ENCODE assay signal across 9 cellular contexts in genomic region chr1:24635195-24635843, GRCh38. TPM values are rescaled to one million over a fixed set of nuclear protein-coding genes. Genes with fewer than 3 reads are reported as not detected.
DNase-seq lines count a peak whose midpoint lies in the region; ATAC-seq and TF ChIP-seq lines count a peak whose summit lies in the region.
"Had no signal": no experiment of that assay in that cellular context is flagged by ENCODE, and none has a peak within 500 bp of the region (broad histone marks: within the 10 kb centered on the region; RNA-seq: fewer than 3 reads in every experiment).

No MANE protein-coding gene starts in this region.

- no peaks in the 10 kb centered on the region for H3K36me3 Mint-ChIP-seq in activated T-cell treated with anti-CD3 and anti-CD28 coated beads, Interleukin-2, amount 50 U/mL, for 4 hours (ENCODE audit: insufficient read depth)
- no peaks in the 10 kb centered on the region for H3K36me3 Mint-ChIP-seq in natural killer cell
- H3K36me3 Mint-ChIP-seq: activated naive CD8-positive, alpha-beta T cell had no signal

- no peaks in the 10 kb centered on the region for H3K9me3 ChIP-seq in aorta (ENCODE audit: control insufficient read depth, low read length)

- H3K27ac ChIP-seq in epithelial cell of prostate (no peak overlapping the region), aorta (ENCODE audit: low read depth in 1 of 2, low read length in 2 of 2) (no peak overlapping the region)

- no peak for DNase-seq in activated T-cell treated with anti-CD3 and anti-CD28 coated beads, Interleukin-2, amount 50 U/mL, for 4 hours
- no peak for DNase-seq in activated T-cell treated with anti-CD3 and anti-CD28 coated beads for 4 hours
- peak; percentile 51 for DNase-seq in NCI-H128 (lab: John Stamatoyannopoulos, UW; ENCODE audit: unreplicated experiment)
- DNase-seq in SK-N-DZ (ENCODE audit: low spot score), result peak; percentile 50
- peak; percentile 24 for DNase-seq in epithelial cell of prostate (ENCODE audit: low read depth, low spot score)
- no peak for DNase-seq in natural killer cell
- no peak for DNase-seq in aorta

- H3K4me3 Mint-ChIP-seq in activated T-cell treated with anti-CD3 and anti-CD28 coated beads, Interleukin-2, amount 50 U/mL, for 4 hours, result no peak overlapping the region
- no peak overlapping the region for H3K4me3 Mint-ChIP-seq in natural killer cell
- H3K4me3 Mint-ChIP-seq: activated naive CD8-positive, alpha-beta T cell had no signal

- H3K4me1 ChIP-seq in aorta (ENCODE audit: control insufficient read depth in 1 of 2, insufficient read depth in 2 of 2, low read length in 2 of 2), result no peaks in the 10 kb centered on the region

- H3K27me3 ChIP-seq in aorta (ENCODE audit: control insufficient read depth in 1 of 2, insufficient read depth in 2 of 2, low read length in 1 of 2), result no peaks in the 10 kb centered on the region

- peaks cover 5% of the 10 kb centered on the region for H3K27me3 Mint-ChIP-seq in activated T-cell treated with anti-CD3 and anti-CD28 coated beads, Interleukin-2, amount 50 U/mL, for 4 hours (ENCODE audit: low read depth)
- peaks cover 3 to 11% of the 10 kb centered on the region in 2 donors for H3K27me3 Mint-ChIP-seq in natural killer cell (ENCODE audit: low read depth in 2 of 2)
- H3K27me3 Mint-ChIP-seq: activated naive CD8-positive, alpha-beta T cell had no signal

- no peaks in the 10 kb centered on the region for H3K9me3 Mint-ChIP-seq in activated T-cell treated with anti-CD3 and anti-CD28 coated beads, Interleukin-2, amount 50 U/mL, for 4 hours
- H3K9me3 Mint-ChIP-seq in natural killer cell, result no peaks in the 10 kb centered on the region

- H3K4me1 Mint-ChIP-seq in activated T-cell treated with anti-CD3 and anti-CD28 coated beads, Interleukin-2, amount 50 U/mL, for 4 hours (ENCODE audit: low read depth), result peaks cover 8% of the 10 kb centered on the region
- H3K4me1 Mint-ChIP-seq in natural killer cell, result peaks cover 0 to 4% of the 10 kb centered on the region in 2 donors

- H3K36me3 ChIP-seq in aorta (ENCODE audit: control insufficient read depth in 1 of 2, insufficient read depth in 2 of 2, low read length in 1 of 2), result no peaks in the 10 kb centered on the region

- peak; percentile 51 for TF ChIP-seq CTCF in natural killer cell (IDR thresholded peaks at IDR 0.05)

- ATAC-seq in activated T-cell treated with anti-CD3 and anti-CD28 coated beads, Interleukin-2, amount 50 U/mL, for 4 hours, result peak; percentile 71 to 94
- ATAC-seq in natural killer cell (peak; percentile 64 to 73 (median 69)), GM21423 (IDR thresholded peaks at IDR 0.05; ENCODE audit: unreplicated experiment) (no peak), aorta (ENCODE audit: low FRiP score) (no peak)

- intact Hi-C loops in natural killer cell (cut with micrococcal nuclease), result loop anchor here (1.0 kb wide), 1 partner anchor 436 kb away; no protein-coding TSS in a partner anchor
- intact Hi-C loops in aorta (cut with DNase I), result loop anchor here (10.0 kb wide), 3 partner anchors 241 to 441 kb away; no protein-coding TSS in a partner anchor

- 7% methylated on average over 4 of the region's 4 CpGs for WGBS in aorta, 2 donors

- H3K4me3 ChIP-seq in aorta (ENCODE audit: low read length in 2 of 2), result no peak overlapping the region

- H3K27ac Mint-ChIP-seq in natural killer cell, result no peak overlapping the region
- H3K27ac Mint-ChIP-seq: activated naive CD8-positive, alpha-beta T cell had no signal

RNA-seq across cellular contexts. Expression of gene SRRM1, which starts 7.8 kb away (rescaled TPM):
- total RNA-seq in activated T-cell treated with anti-CD3 and anti-CD28 coated beads, Interleukin-2, amount 50 U/mL, for 4 hours, result 100 to 1,000 TPM; 202 to 215 (median 202) TPM
- polyA plus RNA-seq in SK-N-DZ (2014; cell fraction: cytosol; rRNA removed), result 31.2 and 34.2 TPM in 2 replicates
- polyA plus RNA-seq in SK-N-DZ (2014; cell fraction: nucleus; rRNA removed), result 53.8 and 161 TPM in 2 replicates
- total RNA-seq in natural killer cell (100 to 1,000 TPM; 291 to 314 (median 302) TPM), aorta (100 to 1,000 TPM; 111 to 113 TPM)
- 10 to 100 TPM; 33.6 to 61.2 TPM for polyA plus RNA-seq in aorta

Comparison
In these comparisons a context has a peak if more than half of its experiments do, and no peak if none do; other contexts are left out.
1. ATAC-seq: peak in activated T-cell treated with anti-CD3 and anti-CD28 coated beads, Interleukin-2, amount 50 U/mL, for 4 hours (2 of 2) and natural killer cell (3 of 3); none in GM21423 (single experiment) and aorta (single experiment).
2. DNase-seq: peak in NCI-H128 (single experiment), SK-N-DZ (single experiment) and epithelial cell of prostate (single experiment); none in activated T-cell treated with anti-CD3 and anti-CD28 coated beads, Interleukin-2, amount 50 U/mL, for 4 hours (single experiment), activated T-cell treated with anti-CD3 and anti-CD28 coated beads for 4 hours (single experiment), natural killer cell (single experiment) and aorta (0 of 2).